In the genomic region with DNA sequence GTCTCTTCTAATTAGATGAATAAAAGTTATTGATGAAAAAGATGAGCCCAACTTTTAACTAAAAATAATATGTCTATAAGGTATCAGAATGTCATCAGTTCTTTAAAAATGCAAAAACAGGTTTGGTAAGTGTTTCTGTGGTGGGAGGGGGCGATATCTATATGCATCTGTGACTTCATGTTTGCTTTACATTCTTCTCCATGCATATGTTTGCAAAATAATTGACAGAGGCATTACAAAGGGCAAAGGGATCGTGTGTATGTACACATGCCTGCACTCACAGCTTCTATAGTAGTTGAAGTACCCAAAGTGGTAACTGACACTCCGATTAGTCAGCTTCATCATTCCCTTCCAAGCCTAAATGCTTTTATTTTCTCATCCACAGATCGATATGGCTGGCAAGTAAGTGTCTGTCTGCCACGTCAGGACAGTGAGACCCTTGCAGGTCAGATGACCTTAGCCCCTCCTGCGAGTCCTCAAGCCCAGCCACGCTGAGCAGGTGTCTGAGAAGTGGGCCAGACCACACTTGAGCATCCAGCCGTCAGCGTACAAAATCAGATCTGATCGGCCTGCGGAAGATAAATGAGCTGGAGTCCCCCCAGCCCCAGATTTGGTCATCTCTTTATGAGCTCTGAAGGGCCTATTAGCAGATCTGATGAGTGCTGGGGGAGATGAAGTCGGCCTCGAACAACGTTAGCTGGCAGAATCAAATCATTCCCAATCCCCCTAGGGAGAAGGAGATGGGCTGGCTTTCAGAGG, we compare ENCODE assay signal across 1 cellular context.
TF ChIP-seq lines count a peak whose summit lies in the region.

No MANE protein-coding gene starts in this region.

TF ChIP-seq in H1, 55 proteins besides CTCF, POLR2A, EP300 and RAD21:
- TF ChIP-seq, protein P1, sequence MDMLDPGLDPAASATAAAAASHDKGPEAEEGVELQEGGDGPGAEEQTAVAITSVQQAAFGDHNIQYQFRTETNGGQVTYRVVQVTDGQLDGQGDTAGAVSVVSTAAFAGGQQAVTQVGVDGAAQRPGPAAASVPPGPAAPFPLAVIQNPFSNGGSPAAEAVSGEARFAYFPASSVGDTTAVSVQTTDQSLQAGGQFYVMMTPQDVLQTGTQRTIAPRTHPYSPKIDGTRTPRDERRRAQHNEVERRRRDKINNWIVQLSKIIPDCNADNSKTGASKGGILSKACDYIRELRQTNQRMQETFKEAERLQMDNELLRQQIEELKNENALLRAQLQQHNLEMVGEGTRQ (IDR thresholded peaks at IDR 0.05; ENCODE audit: low read length): no peak
- no peak for TF ChIP-seq SIRT6 (IDR thresholded peaks at IDR 0.05; ENCODE audit: low read length)
- no peak for TF ChIP-seq ZNF274 (IDR thresholded peaks at IDR 0.05; ENCODE audit: borderline replicate concordance, extremely low read depth, low read length)
- no peak for TF ChIP-seq GTF2F1 (IDR thresholded peaks at IDR 0.05; ENCODE audit: borderline replicate concordance, low read depth, low read length)
- no peak for TF ChIP-seq TAF7 (optimal IDR thresholded peaks at IDR 0.05; ENCODE audit: borderline replicate concordance, low read depth, low read length)
- no peak for TF ChIP-seq YY1 (IDR thresholded peaks at IDR 0.05; ENCODE audit: low read depth, low read length)
- no peak for TF ChIP-seq BRCA1 (IDR thresholded peaks at IDR 0.05; ENCODE audit: low read depth, low read length)
- no peak for TF ChIP-seq SP2 (IDR thresholded peaks at IDR 0.05; ENCODE audit: low read length)
- TF ChIP-seq MAFK (IDR thresholded peaks at IDR 0.05; ENCODE audit: low read depth, low read length): no peak
- TF ChIP-seq, protein P2, sequence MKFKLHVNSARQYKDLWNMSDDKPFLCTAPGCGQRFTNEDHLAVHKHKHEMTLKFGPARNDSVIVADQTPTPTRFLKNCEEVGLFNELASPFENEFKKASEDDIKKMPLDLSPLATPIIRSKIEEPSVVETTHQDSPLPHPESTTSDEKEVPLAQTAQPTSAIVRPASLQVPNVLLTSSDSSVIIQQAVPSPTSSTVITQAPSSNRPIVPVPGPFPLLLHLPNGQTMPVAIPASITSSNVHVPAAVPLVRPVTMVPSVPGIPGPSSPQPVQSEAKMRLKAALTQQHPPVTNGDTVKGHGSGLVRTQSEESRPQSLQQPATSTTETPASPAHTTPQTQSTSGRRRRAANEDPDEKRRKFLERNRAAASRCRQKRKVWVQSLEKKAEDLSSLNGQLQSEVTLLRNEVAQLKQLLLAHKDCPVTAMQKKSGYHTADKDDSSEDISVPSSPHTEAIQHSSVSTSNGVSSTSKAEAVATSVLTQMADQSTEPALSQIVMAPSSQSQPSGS (IDR thresholded peaks at IDR 0.05; ENCODE audit: low read length): no peak
- no peak for TF ChIP-seq KDM5A (IDR thresholded peaks at IDR 0.05; ENCODE audit: low read length)
- TF ChIP-seq HDAC2 (IDR thresholded peaks at IDR 0.05; ENCODE audit: borderline replicate concordance in 1 of 2, low read depth in 2 of 2, low read length in 2 of 2): no peak
- TF ChIP-seq PHF8 (conservative IDR thresholded peaks at IDR 0.05; ENCODE audit: low read depth, low read length): no peak
- no peak for TF ChIP-seq TBP (IDR thresholded peaks at IDR 0.05; ENCODE audit: low read depth, low read length)
- TF ChIP-seq, protein P3, sequence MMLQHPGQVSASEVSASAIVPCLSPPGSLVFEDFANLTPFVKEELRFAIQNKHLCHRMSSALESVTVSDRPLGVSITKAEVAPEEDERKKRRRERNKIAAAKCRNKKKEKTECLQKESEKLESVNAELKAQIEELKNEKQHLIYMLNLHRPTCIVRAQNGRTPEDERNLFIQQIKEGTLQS (IDR thresholded peaks at IDR 0.05; ENCODE audit: insufficient read depth, low read depth, low read length): no peak
